Comparison of ENCODE assay signal across 25 cellular contexts in genomic region chr1:67188137-67188536, GRCh38. TPM values are rescaled to one million over a fixed set of nuclear protein-coding genes. Genes with fewer than 3 reads are reported as not detected.
DNase-seq lines count a peak whose midpoint lies in the region; ATAC-seq, FAIRE-seq and TF ChIP-seq lines count a peak whose summit lies in the region.
"Had no signal": no experiment of that assay in that cellular context is flagged by ENCODE, and none has a peak within 500 bp of the region (broad histone marks: within the 10 kb centered on the region; RNA-seq: fewer than 3 reads in every experiment).

No MANE protein-coding gene starts in this region.

- peaks cover 0 to 5% of the 10 kb centered on the region in 2 donors for H3K4me1 ChIP-seq in small intestine (ENCODE audit: control insufficient read depth in 2 of 2, insufficient read depth in 1 of 2, low read depth in 1 of 2, low read length in 1 of 2)
- H3K4me1 ChIP-seq: HAP-1 had no signal

- no peak overlapping the region for H3K4me3 ChIP-seq in small intestine (ENCODE audit: low read depth in 1 of 2, low read length in 2 of 2)
- H3K4me3 ChIP-seq: GM23338, HAP-1, PC-9 had no signal

- no peak for FAIRE-seq in small intestine (lab: Jason Lieb, UNC)
- FAIRE-seq: HTR-8/SVneo had no signal

- ATAC-seq in left colon (peak; percentile 74), HG03175 (IDR thresholded peaks at IDR 0.05; ENCODE audit: unreplicated experiment) (no peak)
- ATAC-seq: CD8-positive, alpha-beta T cell; GM23338 had no signal

- intact Hi-C loops in left colon (cut with DNase I, micrococcal nuclease) = no loop called here

- DNase-seq in NCI-H524 (lab: John Stamatoyannopoulos, UW) = peak; percentile 18 to 43
- no peak for DNase-seq in NCI-H524 treated with DMSO at 0.1 percent for 48 hours (lab: John Stamatoyannopoulos, UW)
- peak; percentile 26 for DNase-seq in DMS53 treated with DMSO at 0.1 percent for 48 hours (lab: John Stamatoyannopoulos, UW; ENCODE audit: unreplicated experiment)
- DNase-seq in left colon = no peak
- DNase-seq in small intestine = peak; percentile 52
- no peak for DNase-seq in GM10248 (ENCODE audit: extremely low spot score)
- DNase-seq: 8988T; C1 segment of cervical spinal cord; CD8-positive, alpha-beta T cell; DMS153; IMR-90; MV-4-11; NCI-H1417; NCI-H1694 treated with DMSO at 0.1 percent for 48 hours; NCI-H2081 treated with DMSO at 0.1 percent for 48 hours; NCI-H748 treated with DMSO at 0.1 percent for 48 hours; PC-9; RPMI8226; SHP77 had no signal

- no peaks in the 10 kb centered on the region for H3K36me3 ChIP-seq in small intestine (ENCODE audit: control insufficient read depth in 2 of 2, insufficient read depth in 2 of 2, low read length in 2 of 2)
- H3K36me3 ChIP-seq: HAP-1 had no signal

- no peak overlapping the region for H3K27ac ChIP-seq in small intestine (ENCODE audit: low read depth in 1 of 2, low read length in 1 of 2)
- H3K27ac ChIP-seq: PC-9 had no signal

- H3K9me3 ChIP-seq in small intestine (ENCODE audit: control insufficient read depth, low read depth) = no peaks in the 10 kb centered on the region
- H3K9me3 ChIP-seq: HAP-1 had no signal

- POLR2A ChIA-PET in GM10248 (lab: Yijun Ruan, JAX) = no interaction called here

- CTCF ChIA-PET in GM10248 (lab: Yijun Ruan, JAX) = interaction anchor here (5.2 kb wide), 1 partner anchor 25 kb away, joined by 49 read pairs; no protein-coding TSS in a partner anchor

- no peaks in the 10 kb centered on the region for H3K27me3 ChIP-seq in small intestine (ENCODE audit: control insufficient read depth in 2 of 2, insufficient read depth in 2 of 2, low read length in 2 of 2)

- WGBS in small intestine, 3 donors = 27 to 76% (median 64%) methylated on average over 2 of the region's 2 CpGs

- no peak for TF ChIP-seq CTCF in GM10248 (IDR thresholded peaks at IDR 0.05; ENCODE audit: control extremely low read depth, extremely low read depth, low read depth, missing control alignments)

RNA-seq across cellular contexts. Expression of gene IL23R, which starts 21.9 kb away (rescaled TPM):
- 1 to 10 TPM; 2.0 TPM for total RNA-seq in left colon
- polyA plus RNA-seq in small intestine = under 1 TPM in 1 of 3 donors, not detected in 2; 0.06 TPM
- total RNA-seq: GM23338, IMR-90, NCI-H460, PC-9 had no signal
- polyA plus RNA-seq: GM23338, IMR-90 had no signal

RNA-seq across cellular contexts. Expression of gene C1orf141, which starts 53.4 kb away (rescaled TPM):
- not detected for total RNA-seq in left colon
- not detected for polyA plus RNA-seq in small intestine
- total RNA-seq: CD8-positive, alpha-beta T cell; GM23338; IMR-90; M059J; NCI-H460; PC-9 had no signal
- polyA plus RNA-seq: GM23338, IMR-90 had no signal

Comparison
In these comparisons a context has a peak if more than half of its experiments do, and no peak if none do; other contexts are left out.
1. DNase-seq: peak in NCI-H524 (2 of 2), DMS53 treated with DMSO at 0.1 percent for 48 hours (single experiment) and small intestine (single experiment); none in NCI-H524 treated with DMSO at 0.1 percent for 48 hours (single experiment), left colon (0 of 2) and GM10248 (single experiment).